In genomic region chr17:72417627-72418026, GRCh38 we compare ENCODE assay signal across 13 cellular contexts.
A peak's percentile ranks its signal among the peaks of the same experiment; 100 is the strongest.
DNase-seq lines count a peak whose midpoint lies in the region; ATAC-seq, FAIRE-seq and TF ChIP-seq lines count a peak whose summit lies in the region.
"Had no signal": no experiment of that assay in that cellular context is flagged by ENCODE, and none has a peak within 500 bp of the region (broad histone marks: within the 10 kb centered on the region; RNA-seq: fewer than 3 reads in every experiment).

No MANE protein-coding gene starts in this region.

- WGBS in K562 (ENCODE audit: insufficient coverage, low coverage, missing lambda C conversion rate): 0% methylated on average over 1 of the region's 2 CpGs

- DNase-seq in DMS53 (lab: John Stamatoyannopoulos, UW) (peak; percentile 39), DMS53 treated with DMSO at 0.1 percent for 48 hours (lab: John Stamatoyannopoulos, UW; ENCODE audit: unreplicated experiment) (no peak), PC-9 (peak in 1 of 2 experiments; percentile 33), K562 (ENCODE audit: extremely low read depth in 1 of 4, low spot score in 3 of 4) (no peak), vagina (ENCODE audit: extremely low spot score in 2 of 2) (no peak)
- DNase-seq: Caco-2; CD8-positive, alpha-beta memory T cell; GM23248 had no signal

- in situ Hi-C loops in K562 (cut with MboI): no loop called here

- H3K36me3 ChIP-seq in BLaER1 (no peaks in the 10 kb centered on the region), PC-9 (ENCODE audit: low read depth) (peaks cover 47% of the 10 kb centered on the region), K562 (ENCODE audit: control insufficient read depth, insufficient read depth, low read length) (no peaks in the 10 kb centered on the region), vagina (no peaks in the 10 kb centered on the region)

- H3K27ac ChIP-seq in BLaER1: no peak overlapping the region
- H3K27ac ChIP-seq in PC-9: no peak overlapping the region
- no peak overlapping the region for H3K27ac ChIP-seq in K562 (ENCODE audit: extremely low read depth, low read depth, low read length)
- no peak overlapping the region for H3K27ac ChIP-seq in vagina
- H3K27ac ChIP-seq: 22Rv1, GM23248 had no signal

- ATAC-seq in K562 (no peak), GM19395 (IDR thresholded peaks at IDR 0.05; ENCODE audit: unreplicated experiment) (no peak)

- H3K79me2 ChIP-seq in PC-9 (ENCODE audit: low read depth) (peaks cover 89% of the 10 kb centered on the region), K562 (ENCODE audit: control insufficient read depth, insufficient read depth, low read length) (no peaks in the 10 kb centered on the region)

- peak overlapping the region; percentile 24; the same call in 1 of the 2 replicates for H3K4me3 ChIP-seq in BLaER1
- peak overlapping the region; percentile 8; the same call in 1 of the 2 replicates for H3K4me3 ChIP-seq in PC-9
- H3K4me3 ChIP-seq in K562: no peak overlapping the region
- H3K4me3 ChIP-seq in vagina: no peak overlapping the region
- H3K4me3 ChIP-seq: GM23248 had no signal

- H4K20me1 ChIP-seq in BLaER1: no peaks in the 10 kb centered on the region
- H4K20me1 ChIP-seq in PC-9 (ENCODE audit: insufficient read depth): no peaks in the 10 kb centered on the region
- H4K20me1 ChIP-seq in K562 (replicated peaks; ENCODE audit: control insufficient read depth, insufficient read depth, low read length): no peaks in the 10 kb centered on the region

- TF ChIP-seq POLR2A in K562 (conservative IDR thresholded peaks at IDR 0.05) (no peak), vagina (IDR thresholded peaks at IDR 0.05) (no peak)

- no peak for TF ChIP-seq EP300 in K562 (IDR thresholded peaks at IDR 0.05; ENCODE audit: low read length)

- no peak overlapping the region for H3K4me2 ChIP-seq in BLaER1
- H3K4me2 ChIP-seq in PC-9: no peak overlapping the region
- no peak overlapping the region for H3K4me2 ChIP-seq in K562 (ENCODE audit: insufficient read depth, low read length)

- H2AFZ ChIP-seq in PC-9: no peak overlapping the region
- H2AFZ ChIP-seq in K562 (ENCODE audit: low read depth, low read length): no peak overlapping the region
- H2AFZ ChIP-seq: GM23248 had no signal

- H3F3A ChIP-seq in PC-9 (ENCODE audit: insufficient read depth, low read depth): peaks cover 37% of the 10 kb centered on the region

- no peaks in the 10 kb centered on the region for H3K9me1 ChIP-seq in K562 (ENCODE audit: control insufficient read depth, insufficient read depth, low read length)

- no peak overlapping the region for H3K9ac ChIP-seq in BLaER1
- no peak overlapping the region for H3K9ac ChIP-seq in K562 (ENCODE audit: insufficient read depth in 1 of 2, low read depth in 2 of 2, low read length in 2 of 2)
- H3K9ac ChIP-seq: GM23248 had no signal

- intact Hi-C loops in PC-9 (cut with micrococcal nuclease; ENCODE audit: unreplicated experiment): no loop called here
- intact Hi-C loops in K562 (cut with micrococcal nuclease): no loop called here
- intact Hi-C loops in vagina (cut with DNase I): no loop called here

- H3K9me3 ChIP-seq in BLaER1: peaks cover 21% of the 10 kb centered on the region
- H3K9me3 ChIP-seq in PC-9 (ENCODE audit: insufficient read depth, low read depth): peaks cover 19% of the 10 kb centered on the region
- H3K9me3 ChIP-seq in K562 (replicated peaks; ENCODE audit: control insufficient read depth, insufficient read depth, low read depth, low read length): no peaks in the 10 kb centered on the region
- peaks cover 12% of the 10 kb centered on the region for H3K9me3 ChIP-seq in vagina

- H3K4me1 ChIP-seq in BLaER1 (peaks cover 60% of the 10 kb centered on the region), PC-9 (replicated peaks; ENCODE audit: insufficient read depth) (peaks cover 55% of the 10 kb centered on the region), K562 (replicated peaks in 1 of 2; ENCODE audit: control insufficient read depth in 2 of 2, insufficient read depth in 2 of 2, low read length in 2 of 2) (no peaks in the 10 kb centered on the region), vagina (peaks cover 42% of the 10 kb centered on the region)

- POLR2A ChIA-PET in PC-9 (lab: Charles Lee; ENCODE audit: unreplicated experiment): no interaction called here
- POLR2A ChIA-PET in K562 (lab: Yijun Ruan, JAX): no interaction called here

- CTCF ChIA-PET in PC-9 (lab: Charles Lee) (interaction anchor here (0.6 kb wide), 1 partner anchor 62 kb away, joined by 3 read pairs; no protein-coding TSS in a partner anchor), K562 (lab: Yijun Ruan, JAX; ENCODE audit: low intra/inter-chr PET ratio) (no interaction called here)

- no peak for FAIRE-seq in K562 (lab: Jason Lieb, UNC)
- FAIRE-seq: GM18507, H54 had no signal

- TF ChIP-seq CTCF in PC-9 (conservative IDR thresholded peaks at IDR 0.05): no peak
- no peak for TF ChIP-seq CTCF in K562 (IDR thresholded peaks at IDR 0.05 in 2 of 3, conservative IDR thresholded peaks at IDR 0.05 in 1 of 3; ENCODE audit: insufficient read depth in 2 of 3, low read depth in 1 of 3, low read length in 3 of 3)
- TF ChIP-seq CTCF in vagina (IDR thresholded peaks at IDR 0.05): no peak

- H3K9me2 ChIP-seq in PC-9 (ENCODE audit: insufficient read depth): no peaks in the 10 kb centered on the region

- H3K27me3 ChIP-seq in BLaER1 (no peaks in the 10 kb centered on the region), PC-9 (ENCODE audit: insufficient read depth, low read depth) (no peaks in the 10 kb centered on the region), K562 (ENCODE audit: control insufficient read depth in 2 of 2, insufficient read depth in 2 of 2, low read length in 2 of 2) (no peaks in the 10 kb centered on the region; a peak in 1 of 5 replicates), vagina (no peaks in the 10 kb centered on the region)

- no peak for TF ChIP-seq RAD21 in K562 (CRISPR knock-in tag; conservative IDR thresholded peaks at IDR 0.05 in 1 of 2, IDR thresholded peaks at IDR 0.05 in 1 of 2)

- no TSS peak for BruUV-seq in PC-9 (replicated peaks; lab: Mats Ljungman, UMichigan)
- no TSS peak for BruUV-seq in K562 (replicated peaks; lab: Mats Ljungman, UMichigan)

TF ChIP-seq in K562, 482 proteins besides CTCF, POLR2A, EP300 and RAD21:
- TF ChIP-seq ZBTB49 (CRISPR knock-in tag; IDR thresholded peaks at IDR 0.05; ENCODE audit: borderline replicate concordance): no peak
- TF ChIP-seq ZNF324 (CRISPR knock-in tag; IDR thresholded peaks at IDR 0.05): 0 out of 2 replicates have a peak, but pooled peaks have one; percentile 40

Comparison
In these comparisons a context has a peak if more than half of its experiments do, and no peak if none do; other contexts are left out.
1. H3K4me3 ChIP-seq: peak in BLaER1 (single experiment) and PC-9 (single experiment); none in K562 (single experiment) and vagina (0 of 2).